ENCODE assay signal across 19 cellular contexts in the genomic region with DNA sequence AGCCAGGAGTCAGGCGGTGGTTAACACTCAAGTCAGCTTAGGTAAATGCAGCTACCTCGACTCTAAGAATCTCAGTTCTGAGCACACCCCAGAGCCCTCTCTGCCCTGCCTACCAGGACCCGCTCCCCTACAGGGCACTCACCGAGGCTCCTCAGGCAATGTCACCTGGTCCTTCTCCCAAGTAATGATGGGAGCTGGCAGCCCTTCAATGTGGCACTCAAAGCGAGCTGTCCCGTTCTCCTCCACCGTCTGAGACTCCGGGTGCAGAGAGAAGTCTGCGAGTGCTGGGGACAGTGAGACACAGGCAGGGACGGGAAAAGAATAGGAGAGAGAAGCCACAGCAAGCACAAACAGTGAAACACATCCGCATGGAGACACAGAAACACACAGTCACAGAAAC. TPM values are rescaled to one million over a fixed set of nuclear protein-coding genes. Genes with fewer than 3 reads are reported as not detected.
A peak's percentile ranks its signal among the peaks of the same experiment; 100 is the strongest.
DNase-seq lines count a peak whose midpoint lies in the region; ATAC-seq and TF ChIP-seq lines count a peak whose summit lies in the region.
"Had no signal": no experiment of that assay in that cellular context is flagged by ENCODE, and none has a peak within 500 bp of the region (broad histone marks: within the 10 kb centered on the region; RNA-seq: fewer than 3 reads in every experiment).

No MANE protein-coding gene starts in this region.

- H2AFZ ChIP-seq in mesenchymal stem cell (ENCODE audit: low read depth, low read length) = no peak overlapping the region

- peak overlapping the region; percentile 41 for H2BK15ac ChIP-seq in mesenchymal stem cell (ENCODE audit: low read depth, poor library complexity, severe bottlenecking)

- H2BK12ac ChIP-seq in mesenchymal stem cell (ENCODE audit: low read length in 2 of 2) = peak overlapping the region; percentile 25 to 69

- H3K4me1 ChIP-seq in DOHH2 (ENCODE audit: control insufficient read depth, low read length) (peaks cover 44% of the 10 kb centered on the region), mesenchymal stem cell (ENCODE audit: control insufficient read depth, insufficient read depth, low read depth, low read length) (peaks cover 51% of the 10 kb centered on the region), spleen (peaks cover 0 to 11% (median 0%) of the 10 kb centered on the region in 6 donors), gastroesophageal sphincter (no peaks in the 10 kb centered on the region)

- no peak overlapping the region for H3K9ac ChIP-seq in mesenchymal stem cell (ENCODE audit: low read length)

- H3K79me1 ChIP-seq in mesenchymal stem cell (replicated peaks; ENCODE audit: low read length, poor library complexity, severe bottlenecking) = peaks cover 12% of the 10 kb centered on the region

- H3K4me2 ChIP-seq in DOHH2 (ENCODE audit: low read length) (peak overlapping the region; percentile 83), mesenchymal stem cell (ENCODE audit: low read length, poor library complexity, severe bottlenecking) (no peak overlapping the region)

- peak overlapping the region; percentile 49 for H4K91ac ChIP-seq in mesenchymal stem cell (ENCODE audit: low read length)

- H3F3A ChIP-seq in DOHH2 (ENCODE audit: control insufficient read depth, insufficient read depth) = 0 out of 2 replicates have a peak, but pooled peaks cover 4% of the 10 kb centered on the region

- 95% methylated on average over 11 of the region's 11 CpGs for WGBS in mesenchymal stem cell
- 87 to 98% (median 94%) methylated on average over 11 of the region's 11 CpGs for WGBS in spleen, 5 donors
- WGBS in gastroesophageal sphincter (ENCODE audit: low coverage in 1 of 2), 2 donors = 79 to 93% methylated on average over 3 of the region's 11 CpGs

- no peak overlapping the region for H3K27ac ChIP-seq in DOHH2 (ENCODE audit: low read depth, low read length)
- H3K27ac ChIP-seq in mesenchymal stem cell (ENCODE audit: low read length, poor library complexity, severe bottlenecking) = peak overlapping the region; percentile 97
- H3K27ac ChIP-seq in spleen = no peak overlapping the region
- no peak overlapping the region for H3K27ac ChIP-seq in gastroesophageal sphincter
- H3K27ac ChIP-seq: RWPE1, SJCRH30 had no signal

- H3K9me3 ChIP-seq in DOHH2 (ENCODE audit: control insufficient read depth, insufficient read depth, low read length) = no peaks in the 10 kb centered on the region
- no peaks in the 10 kb centered on the region for H3K9me3 ChIP-seq in mesenchymal stem cell (ENCODE audit: control insufficient read depth, low read length)
- H3K9me3 ChIP-seq in spleen = no peaks in the 10 kb centered on the region
- H3K9me3 ChIP-seq in gastroesophageal sphincter = no peaks in the 10 kb centered on the region
- H3K9me3 ChIP-seq: SJCRH30 had no signal

- no peak overlapping the region for H3K4ac ChIP-seq in mesenchymal stem cell (ENCODE audit: low read depth in 1 of 2, low read length in 2 of 2)

- DNase-seq in astrocyte of the hippocampus (ENCODE audit: low read depth, low spot score) (peak; percentile 11), mesenchymal stem cell (no peak), spleen (peak; percentile 21), NCI-H510A treated with DMSO at 0.1 percent for 48 hours (lab: John Stamatoyannopoulos, UW) (no peak)
- DNase-seq: AML-193; CD4-positive, alpha-beta T cell; DND-41; GF-D8; Kasumi-1; NCI-H1105 treated with DMSO at 0.1 percent for 48 hours; NCI-H187; NCI-H446; NCI-H748 treated with DMSO at 0.1 percent for 48 hours had no signal

- peak overlapping the region; percentile 99 for H2AK5ac ChIP-seq in mesenchymal stem cell (ENCODE audit: low read length, severe bottlenecking)

- peak overlapping the region; percentile 46 for H2BK5ac ChIP-seq in mesenchymal stem cell (ENCODE audit: low read depth, low read length, poor library complexity, severe bottlenecking)

- ATAC-seq in HG02973 (IDR thresholded peaks at IDR 0.05; ENCODE audit: unreplicated experiment) (no peak), gastroesophageal sphincter (no peak)

- no peak overlapping the region for H4K8ac ChIP-seq in mesenchymal stem cell (ENCODE audit: low read length)

- intact Hi-C loops in spleen (cut with DNase I; ENCODE audit: low total_unique reads) = no loop called here

- no peak overlapping the region for H2BK120ac ChIP-seq in mesenchymal stem cell (ENCODE audit: low read depth, low read length)

- no peak for TF ChIP-seq CTCF in DOHH2 (IDR thresholded peaks at IDR 0.05; ENCODE audit: low read depth, low read length, poor library complexity, severe bottlenecking)
- no peak for TF ChIP-seq CTCF in spleen (IDR thresholded peaks at IDR 0.05 in 8 of 11, conservative IDR thresholded peaks at IDR 0.05 in 3 of 11)
- TF ChIP-seq CTCF in gastroesophageal sphincter (IDR thresholded peaks at IDR 0.05) = no peak

- no peak overlapping the region for H3K4me3 ChIP-seq in DOHH2 (ENCODE audit: low read length)
- no peak overlapping the region for H3K4me3 ChIP-seq in mesenchymal stem cell (ENCODE audit: insufficient read depth in 1 of 2, low read depth in 1 of 2, low read length in 2 of 2)
- no peak overlapping the region for H3K4me3 ChIP-seq in spleen
- H3K4me3 ChIP-seq in gastroesophageal sphincter = no peak overlapping the region
- H3K4me3 ChIP-seq: SJCRH30 had no signal

- TF ChIP-seq EP300 in gastroesophageal sphincter (IDR thresholded peaks at IDR 0.05) = no peak

- no peak overlapping the region for H3K14ac ChIP-seq in mesenchymal stem cell (ENCODE audit: low read length in 2 of 2)

- TF ChIP-seq POLR2A in spleen (IDR thresholded peaks at IDR 0.05) = no peak
- no peak for TF ChIP-seq POLR2A in gastroesophageal sphincter (IDR thresholded peaks at IDR 0.05)

- no peaks in the 10 kb centered on the region for H3K79me2 ChIP-seq in DOHH2 (ENCODE audit: control insufficient read depth, low read length)

- H3K9me2 ChIP-seq in DOHH2 (replicated peaks; ENCODE audit: control insufficient read depth, low read length) = no peaks in the 10 kb centered on the region

- H3K27me3 ChIP-seq in DOHH2 (ENCODE audit: control insufficient read depth, low read length) (peaks cover 15% of the 10 kb centered on the region), mesenchymal stem cell (ENCODE audit: control insufficient read depth in 1 of 2, insufficient read depth in 1 of 2, low read length in 2 of 2) (peaks cover 0 to 5% of the 10 kb centered on the region in 2 experiments), spleen (replicated peaks in 1 of 7) (peaks cover 0 to 23% (median 0%) of the 10 kb centered on the region in 7 donors), gastroesophageal sphincter (peaks cover 1% of the 10 kb centered on the region)
- H3K27me3 ChIP-seq: SJCRH30 had no signal

- H3K23ac ChIP-seq in mesenchymal stem cell (ENCODE audit: low read length in 2 of 2) = no peak overlapping the region

- H4K20me1 ChIP-seq in DOHH2 (ENCODE audit: control insufficient read depth, insufficient read depth, low read depth, low read length) = no peaks in the 10 kb centered on the region; the same call in 1 of the 2 replicates

- H3K36me3 ChIP-seq in DOHH2 (ENCODE audit: control insufficient read depth, low read length) = no peaks in the 10 kb centered on the region
- peaks cover 0 to 3% of the 10 kb centered on the region in 2 experiments for H3K36me3 ChIP-seq in mesenchymal stem cell (ENCODE audit: control insufficient read depth in 1 of 2, insufficient read depth in 2 of 2, low read depth in 1 of 2, low read length in 2 of 2)
- no peaks in the 10 kb centered on the region for H3K36me3 ChIP-seq in spleen
- no peaks in the 10 kb centered on the region for H3K36me3 ChIP-seq in gastroesophageal sphincter
- H3K36me3 ChIP-seq: SJCRH30 had no signal

- H3K18ac ChIP-seq in mesenchymal stem cell (ENCODE audit: low read depth in 1 of 2, low read length in 2 of 2) = no peak overlapping the region

RNA-seq across cellular contexts. Expression of a gene that starts 12.7 kb away (rescaled TPM):
- polyA plus RNA-seq in mesenchymal stem cell (2013, experiment 1 of 2) = 14.9 TPM
- polyA plus RNA-seq in mesenchymal stem cell (2013, experiment 2 of 2) = 17.1 TPM
- total RNA-seq in spleen (1 to 10 TPM in 2 of 7 donors, under 1 TPM in 5; 0.13 to 2.8 (median 0.75) TPM), gastroesophageal sphincter (1 to 10 TPM in 3 of 4 donors, under 1 TPM in 1; 0.40 to 3.4 (median 1.8) TPM)
- 1 to 10 TPM in 2 of 3 donors, under 1 TPM in 1; 0.58 to 1.2 (median 1.0) TPM for polyA plus RNA-seq in spleen
- total RNA-seq: CD4-positive, alpha-beta T cell had no signal

RNA-seq across cellular contexts. Expression of a gene that starts 32.2 kb away (rescaled TPM):
- 4.8 TPM for polyA plus RNA-seq in mesenchymal stem cell (2013, experiment 1 of 2)
- 4.8 TPM for polyA plus RNA-seq in mesenchymal stem cell (2013, experiment 2 of 2)
- total RNA-seq in spleen (under 1 TPM in 1 of 7 donors, not detected in 6; 0.34 TPM), gastroesophageal sphincter (under 1 TPM in 1 of 4 donors, not detected in 3; 0.13 TPM)
- polyA plus RNA-seq in spleen = under 1 TPM in 2 of 3 donors, not detected in 1; 0.03 TPM
- total RNA-seq: CD4-positive, alpha-beta T cell; H4 had no signal

Comparison
In these comparisons a context has a peak if more than half of its experiments do, and no peak if none do; other contexts are left out.
1. DNase-seq: peak in astrocyte of the hippocampus (single experiment) and spleen (single experiment); none in mesenchymal stem cell (single experiment) and NCI-H510A treated with DMSO at 0.1 percent for 48 hours (single experiment).